9 cellular contexts compared by ENCODE assay signal in the genomic region with DNA sequence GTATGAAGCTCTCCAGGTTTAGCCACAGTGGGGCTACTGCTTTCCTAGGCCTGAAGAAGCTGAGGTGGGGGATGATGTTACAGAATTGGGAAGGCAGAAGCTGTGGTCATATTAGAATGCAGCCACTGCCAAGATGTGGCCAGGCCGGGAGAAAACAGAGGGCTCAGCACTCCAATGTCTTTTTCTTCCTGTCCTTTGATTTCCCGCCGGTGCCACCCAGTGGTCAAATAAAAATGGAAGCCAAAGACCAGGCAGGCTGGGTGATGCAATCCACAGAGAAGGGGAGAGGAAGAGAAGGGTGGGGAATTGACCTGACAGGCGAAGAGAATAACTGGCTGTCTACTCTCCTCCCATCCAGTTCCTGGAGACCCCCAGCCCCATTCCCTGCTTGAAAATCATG.
DNase-seq lines count a peak whose midpoint lies in the region; ATAC-seq and TF ChIP-seq lines count a peak whose summit lies in the region.
"Had no signal": no experiment of that assay in that cellular context is flagged by ENCODE, and none has a peak within 500 bp of the region (broad histone marks: within the 10 kb centered on the region; RNA-seq: fewer than 3 reads in every experiment).

No MANE protein-coding gene starts in this region.

- no peaks in the 10 kb centered on the region for H3K9me2 ChIP-seq in SK-N-SH

- 23% methylated on average over 4 of the region's 4 CpGs for WGBS in SK-N-SH (ENCODE audit: low lambda C conversion rate)

- no peaks in the 10 kb centered on the region for H3K9me3 ChIP-seq in SK-N-SH
- H3K9me3 ChIP-seq: thoracic aorta had no signal

- H3K79me2 ChIP-seq in SK-N-SH (ENCODE audit: insufficient read depth), result no peaks in the 10 kb centered on the region

- TF ChIP-seq EP300 in SK-N-SH (IDR thresholded peaks at IDR 0.05; ENCODE audit: borderline replicate concordance in 1 of 2, low read depth in 1 of 2, low read length in 1 of 2), result peak in 1 of 2 experiments; percentile 9; a peak in 1 of 4 replicates

- H3K36me3 ChIP-seq in SK-N-SH (replicated peaks in 1 of 2; ENCODE audit: control insufficient read depth in 1 of 2, insufficient read depth in 2 of 2, low read length in 1 of 2), result no peaks in the 10 kb centered on the region
- H3K36me3 ChIP-seq: thoracic aorta had no signal

- no peaks in the 10 kb centered on the region; the same call in 1 of the 2 replicates for H3K27me3 ChIP-seq in SK-N-SH (ENCODE audit: insufficient read depth)

- peak; percentile 53 for ATAC-seq in HG02678 (IDR thresholded peaks at IDR 0.05; ENCODE audit: unreplicated experiment)
- no peak for ATAC-seq in HG03460 (IDR thresholded peaks at IDR 0.05; ENCODE audit: unreplicated experiment)

- CTCF ChIA-PET in SK-N-SH (lab: Yijun Ruan, JAX), result interaction anchor here (1.0 to 5.2 kb wide), 3 partner anchors 18 to 26 kb away, joined by 5 to 41 read pairs (median 5); no protein-coding TSS in a partner anchor

- POLR2A ChIA-PET in SK-N-SH (lab: Yijun Ruan, JAX), result no interaction called here

- no peak overlapping the region for H3K9ac ChIP-seq in SK-N-SH

- DNase-seq in EL (peak; percentile 42), SK-N-SH (peak; percentile 64), left kidney (ENCODE audit: low read depth, low spot score) (peak; percentile 76), activated gamma-delta T cell (lab: John Stamatoyannopoulos, UW) (no peak), NCI-H2171 treated with DMSO at 0.1 percent for 48 hours (lab: John Stamatoyannopoulos, UW) (no peak)
- DNase-seq in stimulated activated naive CD4-positive, alpha-beta T cell (lab: John Stamatoyannopoulos, UW), result no peak

- peaks cover 0 to 30% of the 10 kb centered on the region in 2 experiments; a peak in 2 of 4 replicates for H3K4me1 ChIP-seq in SK-N-SH (ENCODE audit: control insufficient read depth in 1 of 2, insufficient read depth in 2 of 2, low read depth in 1 of 2, low read length in 1 of 2)

- peak; percentile 66 for TF ChIP-seq RAD21 in SK-N-SH (IDR thresholded peaks at IDR 0.05; ENCODE audit: low read length)

- peak overlapping the region; percentile 30; the same call in 1 of the 2 replicates for H2AFZ ChIP-seq in SK-N-SH (ENCODE audit: low read depth)

- no peaks in the 10 kb centered on the region for H3F3A ChIP-seq in SK-N-SH (replicated peaks; ENCODE audit: insufficient read depth)

- H4K20me1 ChIP-seq in SK-N-SH (ENCODE audit: insufficient read depth), result no peaks in the 10 kb centered on the region

- no peak overlapping the region; the same call in 1 of the 2 replicates for H3K4me2 ChIP-seq in SK-N-SH

- peak; percentile 45 for TF ChIP-seq CTCF in SK-N-SH (IDR thresholded peaks at IDR 0.05)

- peak overlapping the region in 1 of 2 experiments; percentile 64; a peak in 2 of 4 replicates for H3K27ac ChIP-seq in SK-N-SH (ENCODE audit: low read depth in 2 of 2, low read length in 1 of 2)
- H3K27ac ChIP-seq: thoracic aorta had no signal

- H3K4me3 ChIP-seq in SK-N-SH (ENCODE audit: low read depth in 2 of 2, low read length in 1 of 2), result no peak overlapping the region
- H3K4me3 ChIP-seq: thoracic aorta had no signal

TF ChIP-seq in SK-N-SH, 30 proteins besides CTCF, POLR2A, EP300 and RAD21:
- TF ChIP-seq NFIC (IDR thresholded peaks at IDR 0.05; ENCODE audit: borderline replicate concordance), result no peak
- TF ChIP-seq, protein P1, sequence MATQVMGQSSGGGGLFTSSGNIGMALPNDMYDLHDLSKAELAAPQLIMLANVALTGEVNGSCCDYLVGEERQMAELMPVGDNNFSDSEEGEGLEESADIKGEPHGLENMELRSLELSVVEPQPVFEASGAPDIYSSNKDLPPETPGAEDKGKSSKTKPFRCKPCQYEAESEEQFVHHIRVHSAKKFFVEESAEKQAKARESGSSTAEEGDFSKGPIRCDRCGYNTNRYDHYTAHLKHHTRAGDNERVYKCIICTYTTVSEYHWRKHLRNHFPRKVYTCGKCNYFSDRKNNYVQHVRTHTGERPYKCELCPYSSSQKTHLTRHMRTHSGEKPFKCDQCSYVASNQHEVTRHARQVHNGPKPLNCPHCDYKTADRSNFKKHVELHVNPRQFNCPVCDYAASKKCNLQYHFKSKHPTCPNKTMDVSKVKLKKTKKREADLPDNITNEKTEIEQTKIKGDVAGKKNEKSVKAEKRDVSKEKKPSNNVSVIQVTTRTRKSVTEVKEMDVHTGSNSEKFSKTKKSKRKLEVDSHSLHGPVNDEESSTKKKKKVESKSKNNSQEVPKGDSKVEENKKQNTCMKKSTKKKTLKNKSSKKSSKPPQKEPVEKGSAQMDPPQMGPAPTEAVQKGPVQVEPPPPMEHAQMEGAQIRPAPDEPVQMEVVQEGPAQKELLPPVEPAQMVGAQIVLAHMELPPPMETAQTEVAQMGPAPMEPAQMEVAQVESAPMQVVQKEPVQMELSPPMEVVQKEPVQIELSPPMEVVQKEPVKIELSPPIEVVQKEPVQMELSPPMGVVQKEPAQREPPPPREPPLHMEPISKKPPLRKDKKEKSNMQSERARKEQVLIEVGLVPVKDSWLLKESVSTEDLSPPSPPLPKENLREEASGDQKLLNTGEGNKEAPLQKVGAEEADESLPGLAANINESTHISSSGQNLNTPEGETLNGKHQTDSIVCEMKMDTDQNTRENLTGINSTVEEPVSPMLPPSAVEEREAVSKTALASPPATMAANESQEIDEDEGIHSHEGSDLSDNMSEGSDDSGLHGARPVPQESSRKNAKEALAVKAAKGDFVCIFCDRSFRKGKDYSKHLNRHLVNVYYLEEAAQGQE (IDR thresholded peaks at IDR 0.05; ENCODE audit: low read depth, low read length), result no peak
- TF ChIP-seq SMC3 (IDR thresholded peaks at IDR 0.05; ENCODE audit: low read depth, low read length), result peak; percentile 49; the same call in 1 of the 2 replicates

Comparison
In these comparisons a context has a peak if more than half of its experiments do, and no peak if none do; other contexts are left out.
1. DNase-seq: peak in EL (single experiment), SK-N-SH (single experiment) and left kidney (single experiment); none in activated gamma-delta T cell (single experiment), stimulated activated naive CD4-positive, alpha-beta T cell (0 of 6) and NCI-H2171 treated with DMSO at 0.1 percent for 48 hours (single experiment).